ENCODE assay signal across 21 cellular contexts in genomic region chr13:108927615-108928014, GRCh38.
"Had no signal": no experiment of that assay in that cellular context is flagged by ENCODE, and none has a peak within 500 bp of the region (broad histone marks: within the 10 kb centered on the region; RNA-seq: fewer than 3 reads in every experiment).

No MANE protein-coding gene starts in this region.

- DNase-seq: colonic mucosa; cortex of kidney; dermis blood vessel endothelial cell; dorsolateral prefrontal cortex; effector CD4-positive, alpha-beta T cell; effector CD8-positive, alpha-beta T cell; effector memory CD4-positive, alpha-beta T cell; effector memory CD8-positive, alpha-beta T cell; endodermal cell; erythroblast; esophagus squamous epithelium; foreskin fibroblast; foreskin keratinocyte; foreskin melanocyte; gastrocnemius medialis; glutamatergic neuron; head of caudate nucleus; heart left ventricle; heart right ventricle had no signal

- ATAC-seq: effector memory CD8-positive, alpha-beta T cell; esophagus mucosa; foreskin keratinocyte; gastrocnemius medialis; gastroesophageal sphincter had no signal
